ENCODE assay signal across 12 cellular contexts in the genomic region with DNA sequence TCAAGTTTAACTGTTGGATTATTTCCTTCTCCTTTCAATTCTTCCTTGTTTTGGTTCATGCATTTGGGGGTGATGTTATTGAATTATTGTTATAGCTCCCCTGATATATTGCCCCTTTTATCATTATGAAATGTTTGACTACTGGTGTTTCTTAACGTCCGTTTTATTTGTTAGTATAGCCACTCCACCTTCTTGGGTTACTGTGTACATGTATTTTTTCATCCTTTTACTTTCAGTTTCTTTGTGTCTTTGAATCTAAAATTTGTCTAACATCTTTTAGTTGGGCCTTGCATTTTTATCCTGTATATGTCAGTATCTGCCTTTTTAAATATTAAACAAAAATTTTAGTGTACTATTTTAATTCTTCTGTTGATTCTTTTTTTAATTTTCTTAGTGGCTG.
DNase-seq lines count a peak whose midpoint lies in the region; ATAC-seq and TF ChIP-seq lines count a peak whose summit lies in the region.
"Had no signal": no experiment of that assay in that cellular context is flagged by ENCODE, and none has a peak within 500 bp of the region (broad histone marks: within the 10 kb centered on the region; RNA-seq: fewer than 3 reads in every experiment).

No MANE protein-coding gene starts in this region.

- intact Hi-C loops in activated CD4-positive, alpha-beta memory T cell treated with anti-CD3 and anti-CD28 coated beads for 36 hours (cut with micrococcal nuclease) = no loop called here

- H3K27ac ChIP-seq in smooth muscle cell (ENCODE audit: low read depth) = no peak overlapping the region
- H3K27ac ChIP-seq: SK-N-MC had no signal

- H3K4me1 Mint-ChIP-seq in activated T-cell treated with anti-CD3 and anti-CD28 coated beads, Interleukin-2, amount 50 U/mL, for 4 hours (ENCODE audit: low read depth) = peaks cover 35% of the 10 kb centered on the region
- H3K4me1 Mint-ChIP-seq in activated CD4-positive, alpha-beta memory T cell treated with anti-CD3 and anti-CD28 coated beads for 36 hours (ENCODE audit: low read depth) = peaks cover 23% of the 10 kb centered on the region
- peaks cover 27 to 63% of the 10 kb centered on the region in 2 donors for H3K4me1 Mint-ChIP-seq in stimulated activated naive B cell treated with anti-CD40 and anti-IgM and Interleukin-4, amounts not matched to agents 10 μg/mL and 1 μg/mL and 100 μg/mL, for 72 hours

- DNase-seq in activated T-cell treated with anti-CD3 and anti-CD28 coated beads, Interleukin-2, amount 50 U/mL, for 4 hours = no peak
- DNase-seq in activated T-cell treated with anti-CD3 and anti-CD28 coated beads for 4 hours = no peak
- DNase-seq in activated CD4-positive, alpha-beta memory T cell treated with anti-CD3 and anti-CD28 coated beads for 36 hours = no peak
- peak; percentile 47 for DNase-seq in fibroblast of peridontal ligament (ENCODE audit: extremely low read depth)
- no peak for DNase-seq in stimulated activated naive B cell treated with anti-CD40 and anti-IgM and Interleukin-4, amounts not matched to agents 10 μg/mL and 1 μg/mL and 100 μg/mL, for 72 hours
- DNase-seq in NCI-H82 treated with DMSO at 0.1 percent for 48 hours (lab: John Stamatoyannopoulos, UW; ENCODE audit: unreplicated experiment) = no peak
- no peak for DNase-seq in smooth muscle cell (lab: John Stamatoyannopoulos, UW; ENCODE audit: unreplicated experiment)
- DNase-seq: activated CD4-positive, alpha-beta T cell treated with anti-CD3 and anti-CD28 coated beads for 1 hour; BE2C; midbrain had no signal

- POLR2A ChIA-PET in activated CD4-positive, alpha-beta memory T cell treated with anti-CD3 and anti-CD28 coated beads for 36 hours (lab: Charles Lee) = interaction anchor here (1.0 kb wide), 1 partner anchor 79 kb away, joined by 4 read pairs; no protein-coding TSS in a partner anchor

- TF ChIP-seq CTCF in smooth muscle cell (IDR thresholded peaks at IDR 0.05; ENCODE audit: borderline replicate concordance, insufficient read depth, poor library complexity, severe bottlenecking) = no peak

- WGBS in smooth muscle cell (ENCODE audit: low lambda C conversion rate) = 91% methylated on average over 2 of the region's 2 CpGs

- H3K9ac ChIP-seq in smooth muscle cell (ENCODE audit: low read depth) = no peak overlapping the region

- H3K79me2 ChIP-seq in smooth muscle cell (ENCODE audit: low read depth) = peaks cover 38% of the 10 kb centered on the region

- H3K36me3 Mint-ChIP-seq in activated T-cell treated with anti-CD3 and anti-CD28 coated beads, Interleukin-2, amount 50 U/mL, for 4 hours (ENCODE audit: insufficient read depth) = peaks cover 45% of the 10 kb centered on the region
- H3K36me3 Mint-ChIP-seq in activated CD4-positive, alpha-beta memory T cell treated with anti-CD3 and anti-CD28 coated beads for 36 hours = peaks cover 30% of the 10 kb centered on the region
- H3K36me3 Mint-ChIP-seq in stimulated activated naive B cell treated with anti-CD40 and anti-IgM and Interleukin-4, amounts not matched to agents 10 μg/mL and 1 μg/mL and 100 μg/mL, for 72 hours = peaks cover 59 to 69% of the 10 kb centered on the region in 2 donors

- peaks cover 74% of the 10 kb centered on the region for H4K20me1 ChIP-seq in smooth muscle cell (ENCODE audit: low read depth)

- no peaks in the 10 kb centered on the region for H3K27me3 Mint-ChIP-seq in activated T-cell treated with anti-CD3 and anti-CD28 coated beads, Interleukin-2, amount 50 U/mL, for 4 hours (ENCODE audit: low read depth)
- no peaks in the 10 kb centered on the region for H3K27me3 Mint-ChIP-seq in activated CD4-positive, alpha-beta memory T cell treated with anti-CD3 and anti-CD28 coated beads for 36 hours
- H3K27me3 Mint-ChIP-seq in stimulated activated naive B cell treated with anti-CD40 and anti-IgM and Interleukin-4, amounts not matched to agents 10 μg/mL and 1 μg/mL and 100 μg/mL, for 72 hours = no peaks in the 10 kb centered on the region

- CTCF ChIA-PET in activated CD4-positive, alpha-beta memory T cell treated with anti-CD3 and anti-CD28 coated beads for 36 hours (lab: Charles Lee) = no interaction called here

- H3K9me3 ChIP-seq in smooth muscle cell (replicated peaks; ENCODE audit: low read depth) = no peaks in the 10 kb centered on the region
- H3K9me3 ChIP-seq: BE2C had no signal

- peak overlapping the region; percentile 33 for H3K27ac Mint-ChIP-seq in activated CD4-positive, alpha-beta memory T cell treated with anti-CD3 and anti-CD28 coated beads for 36 hours
- no peak overlapping the region for H3K27ac Mint-ChIP-seq in stimulated activated naive B cell treated with anti-CD40 and anti-IgM and Interleukin-4, amounts not matched to agents 10 μg/mL and 1 μg/mL and 100 μg/mL, for 72 hours

- H3F3A ChIP-seq in smooth muscle cell (ENCODE audit: low read depth) = no peaks in the 10 kb centered on the region

- no peak overlapping the region for H2AFZ ChIP-seq in smooth muscle cell (ENCODE audit: low read depth)

- H3K9me3 Mint-ChIP-seq in activated T-cell treated with anti-CD3 and anti-CD28 coated beads, Interleukin-2, amount 50 U/mL, for 4 hours = no peaks in the 10 kb centered on the region
- H3K9me3 Mint-ChIP-seq in activated CD4-positive, alpha-beta memory T cell treated with anti-CD3 and anti-CD28 coated beads for 36 hours = no peaks in the 10 kb centered on the region
- H3K9me3 Mint-ChIP-seq in stimulated activated naive B cell treated with anti-CD40 and anti-IgM and Interleukin-4, amounts not matched to agents 10 μg/mL and 1 μg/mL and 100 μg/mL, for 72 hours = peaks cover 0 to 1% of the 10 kb centered on the region in 2 donors

- no peak overlapping the region for H3K4me3 ChIP-seq in smooth muscle cell
- H3K4me3 ChIP-seq: SK-N-MC had no signal

- H3K4me1 ChIP-seq in smooth muscle cell (ENCODE audit: low read depth) = no peaks in the 10 kb centered on the region
- H3K4me1 ChIP-seq: BE2C had no signal

- no peak overlapping the region for H3K4me2 ChIP-seq in smooth muscle cell

- H3K36me3 ChIP-seq in smooth muscle cell (ENCODE audit: low read depth) = peaks cover 16% of the 10 kb centered on the region

- H3K4me3 Mint-ChIP-seq in activated T-cell treated with anti-CD3 and anti-CD28 coated beads, Interleukin-2, amount 50 U/mL, for 4 hours = peak overlapping the region; percentile 58
- H3K4me3 Mint-ChIP-seq in activated CD4-positive, alpha-beta memory T cell treated with anti-CD3 and anti-CD28 coated beads for 36 hours = no peak overlapping the region
- peak overlapping the region; percentile 3 to 19 for H3K4me3 Mint-ChIP-seq in stimulated activated naive B cell treated with anti-CD40 and anti-IgM and Interleukin-4, amounts not matched to agents 10 μg/mL and 1 μg/mL and 100 μg/mL, for 72 hours

- ATAC-seq in activated T-cell treated with anti-CD3 and anti-CD28 coated beads, Interleukin-2, amount 50 U/mL, for 4 hours = no peak
- no peak for ATAC-seq in stimulated activated naive B cell treated with anti-CD40 and anti-IgM and Interleukin-4, amounts not matched to agents 10 μg/mL and 1 μg/mL and 100 μg/mL, for 72 hours (replicated peaks)
- no peak for ATAC-seq in GM19463 (IDR thresholded peaks at IDR 0.05; ENCODE audit: unreplicated experiment)

- no peaks in the 10 kb centered on the region for H3K27me3 ChIP-seq in smooth muscle cell (ENCODE audit: low read depth)
- H3K27me3 ChIP-seq: BE2C had no signal
